ENCODE assay signal across 1 cellular context in genomic region chr12:27013606-27014084, GRCh38.
TF ChIP-seq lines count a peak whose summit lies in the region.

No MANE protein-coding gene starts in this region.

TF ChIP-seq in HEK293, 187 proteins besides CTCF, POLR2A, EP300 and RAD21 (continued from another document):
- TF ChIP-seq ATF2 (tag by site-specific recombination; IDR thresholded peaks at IDR 0.05; ENCODE audit: low read depth) (no peak), ZNF501 (tag by site-specific recombination; IDR thresholded peaks at IDR 0.05) (peak; percentile 29; the same call in 1 of the 2 replicates), ZNF221 (tag by site-specific recombination; IDR thresholded peaks at IDR 0.05; ENCODE audit: borderline replicate concordance) (no peak), ZNF600 (tag by site-specific recombination; IDR thresholded peaks at IDR 0.05) (peak; percentile 97), PRDM6 (tag by site-specific recombination; IDR thresholded peaks at IDR 0.05) (no peak), ZNF830 (tag by site-specific recombination; IDR thresholded peaks at IDR 0.05; ENCODE audit: low read depth) (no peak), ZNF837 (tag by site-specific recombination; IDR thresholded peaks at IDR 0.05) (no peak), IKZF3 (tag by site-specific recombination; IDR thresholded peaks at IDR 0.05) (no peak), ZNF121 (tag by site-specific recombination; IDR thresholded peaks at IDR 0.05) (no peak), ZNF114 (tag by site-specific recombination; IDR thresholded peaks at IDR 0.05) (no peak), MYNN (tag by site-specific recombination; IDR thresholded peaks at IDR 0.05; ENCODE audit: borderline replicate concordance) (no peak)
